Comparison of ENCODE assay signal across 24 cellular contexts in genomic region chr1:178947688-178948003, GRCh38.
"Had no signal": no experiment of that assay in that cellular context is flagged by ENCODE, and none has a peak within 500 bp of the region (broad histone marks: within the 10 kb centered on the region; RNA-seq: fewer than 3 reads in every experiment).

No MANE protein-coding gene starts in this region.

- H3K4me3 Mint-ChIP-seq: central memory CD8-positive, alpha-beta T cell; dendritic cell treated with granulocyte-macrophage colony-stimulating factor and Interleukin-4, amounts not matched to agents 40 ng/mL and 50 ng/mL, for 4 days; endodermal cell; natural killer cell; neural progenitor cell; stimulated activated effector memory CD8-positive, alpha-beta T cell treated with anti-CD3 and anti-CD28 coated beads, Interleukin-12 subunit alpha, Interleukin-12 subunit beta, amount 100 ng/mL, for 72 hours had no signal

- DNase-seq: effector CD4-positive, alpha-beta T cell; endodermal cell; erythroblast; foreskin keratinocyte; head of caudate nucleus; kidney; mammary epithelial cell; natural killer cell; nucleus accumbens; ovary; retina; right lobe of liver; stimulated activated CD4-positive, alpha-beta T cell treated with anti-CD3 and anti-CD28 coated beads, Interleukin-4, amount 100 ng/mL, for 1 hour; stimulated activated CD8-positive, alpha-beta memory T cell treated with anti-CD3 and anti-CD28 coated beads, Interleukin-4, amount 100 ng/mL, for 48 hours; stimulated activated naive CD8-positive, alpha-beta T cell treated with anti-CD3 and anti-CD28 coated beads, Interleukin-15, Interleukin-2, amounts not matched to agents 100 U/mL and 50 U/mL, for 24 hours; thyroid gland had no signal

- H3K27ac Mint-ChIP-seq: dendritic cell treated with granulocyte-macrophage colony-stimulating factor and Interleukin-4, amounts not matched to agents 40 ng/mL and 50 ng/mL, for 4 days; endodermal cell; natural killer cell; neural progenitor cell; stimulated activated effector memory CD8-positive, alpha-beta T cell treated with anti-CD3 and anti-CD28 coated beads, Interleukin-12 subunit alpha, Interleukin-12 subunit beta, amount 100 ng/mL, for 72 hours had no signal

- H3K27me3 Mint-ChIP-seq: dendritic cell treated with granulocyte-macrophage colony-stimulating factor and Interleukin-4, amounts not matched to agents 40 ng/mL and 50 ng/mL, for 4 days had no signal

- H3K9me3 ChIP-seq: ovary, prostate gland, right lobe of liver, suprapubic skin, thyroid gland had no signal

- FAIRE-seq: endothelial cell of umbilical vein, kidney had no signal

- H3K36me3 ChIP-seq: neural progenitor cell, ovary, prostate gland, right lobe of liver, suprapubic skin, thyroid gland had no signal

- ATAC-seq: foreskin keratinocyte; natural killer cell; stimulated activated effector memory CD8-positive, alpha-beta T cell treated with anti-CD3 and anti-CD28 coated beads, Interleukin-12 subunit alpha, Interleukin-12 subunit beta, amount 100 ng/mL, for 72 hours; stimulated activated naive CD8-positive, alpha-beta T cell treated with anti-CD3 and anti-CD28 coated beads, Interleukin-15, Interleukin-2, amounts not matched to agents 100 U/mL and 50 U/mL, for 24 hours had no signal

- H3K9me3 Mint-ChIP-seq: central memory CD8-positive, alpha-beta T cell; dendritic cell treated with granulocyte-macrophage colony-stimulating factor and Interleukin-4, amounts not matched to agents 40 ng/mL and 50 ng/mL, for 4 days; endodermal cell; natural killer cell; neural progenitor cell; stimulated activated effector memory CD8-positive, alpha-beta T cell treated with anti-CD3 and anti-CD28 coated beads, Interleukin-12 subunit alpha, Interleukin-12 subunit beta, amount 100 ng/mL, for 72 hours had no signal

- H3K27me3 ChIP-seq: hepatocyte, neural progenitor cell, ovary, right lobe of liver, suprapubic skin, thyroid gland had no signal

- H3K27ac ChIP-seq: foreskin keratinocyte, hepatocyte, neural progenitor cell, ovary, prostate gland, right lobe of liver, suprapubic skin, thyroid gland had no signal

- H3K4me3 ChIP-seq: hepatocyte, neural progenitor cell, ovary, prostate gland, right lobe of liver, suprapubic skin, thyroid gland had no signal

- H3K36me3 Mint-ChIP-seq: natural killer cell; neural progenitor cell; stimulated activated effector memory CD8-positive, alpha-beta T cell treated with anti-CD3 and anti-CD28 coated beads, Interleukin-12 subunit alpha, Interleukin-12 subunit beta, amount 100 ng/mL, for 72 hours had no signal

- H3K4me1 Mint-ChIP-seq: central memory CD8-positive, alpha-beta T cell; natural killer cell had no signal

- H3K4me1 ChIP-seq: foreskin keratinocyte, prostate gland, thyroid gland had no signal
